ENCODE assay signal across 18 cellular contexts in the genomic region with DNA sequence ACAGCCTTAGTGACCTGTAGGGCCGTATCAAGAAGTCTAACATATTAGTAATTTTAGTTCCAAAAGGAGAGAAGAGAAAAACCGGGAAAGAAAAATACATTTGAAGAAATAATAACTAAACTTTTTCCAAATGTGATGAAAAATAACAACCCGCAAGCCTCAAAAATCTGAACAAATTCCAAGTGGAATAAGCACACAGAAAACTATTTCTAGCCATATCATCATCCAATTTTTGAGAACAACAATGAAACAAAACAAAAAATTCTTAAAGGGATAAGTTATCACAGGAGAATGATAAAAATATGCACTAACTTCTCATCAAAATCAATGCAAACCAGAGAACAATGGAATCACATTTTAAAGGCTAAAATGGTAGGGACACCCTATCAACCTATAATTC.
"Had no signal": no experiment of that assay in that cellular context is flagged by ENCODE, and none has a peak within 500 bp of the region (broad histone marks: within the 10 kb centered on the region; RNA-seq: fewer than 3 reads in every experiment).

No MANE protein-coding gene starts in this region.

- H3K9me3 ChIP-seq: esophagus muscularis mucosa, gastrocnemius medialis, suprapubic skin, thyroid gland had no signal

- H3K27ac Mint-ChIP-seq: naive thymus-derived CD4-positive, alpha-beta T cell; nephron progenitor cell; type B pancreatic cell had no signal

- ATAC-seq: gastrocnemius medialis; heart right ventricle; naive thymus-derived CD4-positive, alpha-beta T cell had no signal

- H3K36me3 Mint-ChIP-seq: type B pancreatic cell had no signal

- H3K27me3 ChIP-seq: dorsolateral prefrontal cortex, esophagus muscularis mucosa, gastrocnemius medialis, heart right ventricle, suprapubic skin, thyroid gland had no signal

- H3K36me3 ChIP-seq: esophagus muscularis mucosa, gastrocnemius medialis, heart right ventricle, suprapubic skin, thyroid gland had no signal

- H3K4me1 Mint-ChIP-seq: nephron progenitor cell had no signal

- H3K4me3 ChIP-seq: dorsolateral prefrontal cortex, esophagus muscularis mucosa, gastrocnemius medialis, heart right ventricle, smooth muscle cell, suprapubic skin, thyroid gland had no signal

- H3K4me1 ChIP-seq: esophagus muscularis mucosa, gastrocnemius medialis, suprapubic skin, thyroid gland had no signal

- H3K4me3 Mint-ChIP-seq: naive thymus-derived CD4-positive, alpha-beta T cell; nephron progenitor cell; type B pancreatic cell had no signal

- DNase-seq: cortex of kidney; dorsolateral prefrontal cortex; effector memory CD4-positive, alpha-beta T cell; gastrocnemius medialis; heart right ventricle; hypothalamus; kidney glomerular epithelial cell; mesendoderm; naive thymus-derived CD4-positive, alpha-beta T cell; nephron progenitor cell; posterior cingulate gyrus; stimulated activated CD4-positive, alpha-beta T cell treated with anti-CD3 and anti-CD28 coated beads, Interleukin-2, amount 100 ng/mL, for 48 hours; stimulated activated naive CD4-positive, alpha-beta T cell treated with Interleukin-2 at 50 U/mL for 16 hours; thyroid gland had no signal
